In genomic region chr19:29119582-29119981, GRCh38 we compare ENCODE assay signal across 13 cellular contexts.
DNase-seq lines count a peak whose midpoint lies in the region; ATAC-seq and TF ChIP-seq lines count a peak whose summit lies in the region.
"Had no signal": no experiment of that assay in that cellular context is flagged by ENCODE, and none has a peak within 500 bp of the region (broad histone marks: within the 10 kb centered on the region; RNA-seq: fewer than 3 reads in every experiment).

No MANE protein-coding gene starts in this region.

- H3K4me3 ChIP-seq in cardiac muscle cell: no peak overlapping the region
- H3K4me3 ChIP-seq in SK-N-SH (ENCODE audit: low read depth in 2 of 2, low read length in 1 of 2): no peak overlapping the region
- no peak overlapping the region for H3K4me3 ChIP-seq in upper lobe of right lung
- H3K4me3 ChIP-seq: colonic mucosa, thyroid gland had no signal

- peak in 1 of 2 donors; percentile 65 for DNase-seq in cardiac muscle cell (ENCODE audit: low read depth in 1 of 2, low spot score in 1 of 2)
- no peak for DNase-seq in Right ventricle myocardium inferior (ENCODE audit: missing footprints)
- DNase-seq in SK-N-SH: peak; percentile 17
- peak; percentile 64 for DNase-seq in iPS-NIHi11 (ENCODE audit: low spot score)
- no peak for DNase-seq in upper lobe of right lung
- no peak for DNase-seq in A172 (ENCODE audit: low spot score)
- no peak for DNase-seq in OCI-M2 (lab: John Stamatoyannopoulos, UW; ENCODE audit: unreplicated experiment)
- no peak for DNase-seq in T1000 (lab: John Stamatoyannopoulos, UW)
- DNase-seq: activated CD8-positive, alpha-beta T cell treated with anti-CD3 and anti-CD28 coated beads, Interleukin-2, amount 10 ng/mL, durations not matched to agents 7 days and 5 days; colonic mucosa; naive thymus-derived CD4-positive, alpha-beta T cell; NCI-H2081; thyroid gland had no signal

- TF ChIP-seq CTCF in cardiac muscle cell (IDR thresholded peaks at IDR 0.05; ENCODE audit: low read depth, low read length) (peak; percentile 3), SK-N-SH (IDR thresholded peaks at IDR 0.05) (peak; percentile 23; the same call in 1 of the 2 replicates), upper lobe of right lung (IDR thresholded peaks at IDR 0.05) (peak; percentile 16)

- CTCF ChIA-PET in SK-N-SH (lab: Yijun Ruan, JAX): interaction anchor here (1.1 kb wide), 1 partner anchor 141 kb away, joined by 3 read pairs; no protein-coding TSS in a partner anchor

- no peaks in the 10 kb centered on the region for H3K27me3 ChIP-seq in cardiac muscle cell
- H3K27me3 ChIP-seq in SK-N-SH (ENCODE audit: insufficient read depth): no peaks in the 10 kb centered on the region
- H3K27me3 ChIP-seq in upper lobe of right lung: no peaks in the 10 kb centered on the region
- H3K27me3 ChIP-seq: colonic mucosa, thyroid gland had no signal

- no peaks in the 10 kb centered on the region for H3K9me3 ChIP-seq in cardiac muscle cell (ENCODE audit: low read depth)
- H3K9me3 ChIP-seq in SK-N-SH: no peaks in the 10 kb centered on the region
- H3K9me3 ChIP-seq in upper lobe of right lung: no peaks in the 10 kb centered on the region
- H3K9me3 ChIP-seq: colonic mucosa, thyroid gland had no signal

- H3K79me2 ChIP-seq in SK-N-SH (ENCODE audit: insufficient read depth): no peaks in the 10 kb centered on the region

- no peak overlapping the region for H3K4me2 ChIP-seq in SK-N-SH

- H3K27ac ChIP-seq in cardiac muscle cell (no peak overlapping the region), SK-N-SH (ENCODE audit: low read depth in 2 of 2, low read length in 1 of 2) (no peak overlapping the region), upper lobe of right lung (no peak overlapping the region)
- H3K27ac ChIP-seq: colonic mucosa, thyroid gland had no signal

- no peak for TF ChIP-seq RAD21 in SK-N-SH (IDR thresholded peaks at IDR 0.05; ENCODE audit: low read length)

- H4K20me1 ChIP-seq in SK-N-SH (ENCODE audit: insufficient read depth): no peaks in the 10 kb centered on the region

- H3K9me2 ChIP-seq in SK-N-SH: no peaks in the 10 kb centered on the region

- 12% methylated on average over 9 of the region's 9 CpGs for WGBS in SK-N-SH (ENCODE audit: low lambda C conversion rate)

- H2AFZ ChIP-seq in SK-N-SH (ENCODE audit: low read depth): no peak overlapping the region

- H3K4me1 ChIP-seq in cardiac muscle cell (ENCODE audit: low read depth) (no peaks in the 10 kb centered on the region), SK-N-SH (ENCODE audit: control insufficient read depth in 1 of 2, insufficient read depth in 2 of 2, low read depth in 1 of 2, low read length in 1 of 2) (no peaks in the 10 kb centered on the region; a peak in 1 of 4 replicates), upper lobe of right lung (no peaks in the 10 kb centered on the region)
- H3K4me1 ChIP-seq: colonic mucosa, thyroid gland had no signal

- no peak for TF ChIP-seq EP300 in SK-N-SH (IDR thresholded peaks at IDR 0.05; ENCODE audit: borderline replicate concordance in 1 of 2, low read depth in 1 of 2, low read length in 1 of 2)

- H3K36me3 ChIP-seq in cardiac muscle cell: no peaks in the 10 kb centered on the region
- H3K36me3 ChIP-seq in SK-N-SH (replicated peaks in 1 of 2; ENCODE audit: control insufficient read depth in 1 of 2, insufficient read depth in 2 of 2, low read length in 1 of 2): no peaks in the 10 kb centered on the region
- H3K36me3 ChIP-seq in upper lobe of right lung: no peaks in the 10 kb centered on the region
- H3K36me3 ChIP-seq: colonic mucosa, thyroid gland had no signal

- ATAC-seq in Right ventricle myocardium inferior (no peak), upper lobe of right lung (no peak)
- ATAC-seq: activated CD8-positive, alpha-beta T cell treated with anti-CD3 and anti-CD28 coated beads, Interleukin-2, amount 10 ng/mL, durations not matched to agents 7 days and 5 days; naive thymus-derived CD4-positive, alpha-beta T cell had no signal

- intact Hi-C loops in Right ventricle myocardium inferior (cut with DNase I) (no loop called here), upper lobe of right lung (cut with DNase I) (no loop called here)

- no peak overlapping the region for H3K9ac ChIP-seq in SK-N-SH

- POLR2A ChIA-PET in SK-N-SH (lab: Yijun Ruan, JAX): no interaction called here

- H3F3A ChIP-seq in SK-N-SH (replicated peaks; ENCODE audit: insufficient read depth): no peaks in the 10 kb centered on the region

TF ChIP-seq in SK-N-SH, 30 proteins besides CTCF, POLR2A, EP300 and RAD21:
- TF ChIP-seq ZBTB33 (IDR thresholded peaks at IDR 0.05; ENCODE audit: borderline replicate concordance, low read depth): no peak
- peak; percentile 88 for TF ChIP-seq REST (IDR thresholded peaks at IDR 0.05; ENCODE audit: low read depth, low read length)

Comparison
In these comparisons a context has a peak if more than half of its experiments do, and no peak if none do; other contexts are left out.
1. DNase-seq: peak in SK-N-SH (single experiment) and iPS-NIHi11 (single experiment); none in Right ventricle myocardium inferior (single experiment), upper lobe of right lung (single experiment), A172 (single experiment), OCI-M2 (single experiment) and T1000 (single experiment).
2. Peak in every context shown above with its lines, with median percentiles within 50 percentile points of each other: CTCF ChIP-seq.